In genomic region chr1:15719721-15720120, GRCh38 we compare ENCODE assay signal across 28 cellular contexts. TPM values are rescaled to one million over a fixed set of nuclear protein-coding genes. Genes with fewer than 3 reads are reported as not detected.
A peak's percentile ranks its signal among the peaks of the same experiment; 100 is the strongest.
DNase-seq lines count a peak whose midpoint lies in the region; ATAC-seq and TF ChIP-seq lines count a peak whose summit lies in the region.
"Had no signal": no experiment of that assay in that cellular context is flagged by ENCODE, and none has a peak within 500 bp of the region (broad histone marks: within the 10 kb centered on the region; RNA-seq: fewer than 3 reads in every experiment).

No MANE protein-coding gene starts in this region.

- H3K4me3 ChIP-seq in Caco-2 (ENCODE audit: low read depth, low read length) = no peak overlapping the region
- no peak overlapping the region for H3K4me3 ChIP-seq in NB4 (ENCODE audit: low read depth, low read length)
- H3K4me3 ChIP-seq: body of pancreas, GM23338 had no signal

- TF ChIP-seq CTCF in Caco-2 (IDR thresholded peaks at IDR 0.05; ENCODE audit: insufficient read depth in 1 of 2, low read depth in 1 of 2, low read length in 1 of 2, severe bottlenecking in 1 of 2, unreplicated experiment in 1 of 2) (peak in 1 of 2 experiments; percentile 17), NB4 (IDR thresholded peaks at IDR 0.05; ENCODE audit: low read depth, low read length) (no peak), GM10266 (IDR thresholded peaks at IDR 0.05; ENCODE audit: control insufficient read depth, insufficient read depth, low read depth, missing control alignments) (no peak), omental fat pad (IDR thresholded peaks at IDR 0.05) (no peak)

- H3K9me3 ChIP-seq in Caco-2 = no peaks in the 10 kb centered on the region
- H3K9me3 ChIP-seq: body of pancreas, SK-N-SH had no signal

- peaks cover 30% of the 10 kb centered on the region for H3K36me3 Mint-ChIP-seq in Caco-2 (ENCODE audit: insufficient read depth, unreplicated experiment)

- no peaks in the 10 kb centered on the region for H3K9me3 Mint-ChIP-seq in Caco-2 (ENCODE audit: unreplicated experiment)
- H3K9me3 Mint-ChIP-seq: CD14-positive monocyte; GM23338; T-helper 1 cell treated with Interleukin-12 subunit alpha and Interleukin-12 subunit beta and Interleukin-4 antibody, amounts not matched to agents 30 μg/mL and 1 μg/mL, for 36 hours had no signal

- TF ChIP-seq POLR2A in NB4 (IDR thresholded peaks at IDR 0.05; ENCODE audit: extremely low read depth, insufficient read length) = no peak

- H3K4me1 ChIP-seq in Caco-2 = no peaks in the 10 kb centered on the region
- H3K4me1 ChIP-seq: body of pancreas had no signal

- ATAC-seq in GM18867 (IDR thresholded peaks at IDR 0.05; ENCODE audit: unreplicated experiment) (no peak), omental fat pad (ENCODE audit: low FRiP score) (no peak)
- ATAC-seq: activated CD4-positive, alpha-beta T cell treated with anti-CD3 and anti-CD28 coated beads for 36 hours; body of pancreas; GM23338 had no signal

- no peaks in the 10 kb centered on the region for H3K27me3 Mint-ChIP-seq in Caco-2 (ENCODE audit: insufficient read depth, unreplicated experiment)
- H3K27me3 Mint-ChIP-seq: activated CD4-positive, alpha-beta T cell treated with anti-CD3 and anti-CD28 coated beads for 36 hours; progenitor cell of endocrine pancreas had no signal

- no peaks in the 10 kb centered on the region for H3K27me3 ChIP-seq in Caco-2 (replicated peaks; ENCODE audit: control insufficient read depth, insufficient read depth, low read length)
- H3K27me3 ChIP-seq: body of pancreas had no signal

- H3K36me3 ChIP-seq in Caco-2 (ENCODE audit: control insufficient read depth, insufficient read depth, low read length) = no peaks in the 10 kb centered on the region; the same call in 1 of the 2 replicates

- intact Hi-C loops in Caco-2 (cut with micrococcal nuclease; ENCODE audit: unreplicated experiment) = no loop called here

- no peak overlapping the region for H3K4me3 Mint-ChIP-seq in Caco-2 (ENCODE audit: unreplicated experiment)
- H3K4me3 Mint-ChIP-seq: activated CD4-positive, alpha-beta T cell treated with anti-CD3 and anti-CD28 coated beads for 36 hours; CD14-positive monocyte; GM23338; T-helper 1 cell treated with Interleukin-12 subunit alpha and Interleukin-12 subunit beta and Interleukin-4 antibody, amounts not matched to agents 30 μg/mL and 1 μg/mL, for 36 hours had no signal

- H3K4me1 Mint-ChIP-seq in Caco-2 (ENCODE audit: low read depth, unreplicated experiment) = no peaks in the 10 kb centered on the region
- H3K4me1 Mint-ChIP-seq: activated CD4-positive, alpha-beta T cell treated with anti-CD3 and anti-CD28 coated beads for 36 hours; CD14-positive monocyte; GM23338 had no signal

- peak; percentile 17 to 26 for DNase-seq in AML-193 (lab: John Stamatoyannopoulos, UW)
- DNase-seq in Caco-2 = peak in 1 of 2 experiments; percentile 59
- DNase-seq in NB4 (ENCODE audit: low read depth) = peak; percentile 42
- DNase-seq in islet precursor cell = peak; percentile 69
- DNase-seq in GM10266 (ENCODE audit: extremely low spot score) = no peak
- DNase-seq in D341Med (ENCODE audit: low spot score) = no peak
- no peak for DNase-seq in omental fat pad (ENCODE audit: low spot score)
- DNase-seq: activated CD4-positive, alpha-beta T cell treated with anti-CD3 and anti-CD28 coated beads for 36 hours; activated CD8-positive, alpha-beta memory T cell treated with anti-CD3 and anti-CD28 coated beads for 24 hours; activated effector memory CD4-positive, alpha-beta T cell treated with Interleukin-2 at 50 U/mL for 16 hours; body of pancreas; Calu3; effector CD4-positive, alpha-beta T cell; glutamatergic neuron; mammary epithelial cell; NCI-H1436; NCI-H345; NCI-H774; SK-N-SH; stimulated activated CD4-positive, alpha-beta T cell treated with anti-CD3 and anti-CD28 coated beads, Interleukin-15, amount 100 ng/mL, for 24 hours; stimulated activated naive CD4-positive, alpha-beta T cell had no signal

- CTCF ChIA-PET in Caco-2 (lab: Charles Lee) = no interaction called here

- H3K27ac Mint-ChIP-seq in Caco-2 (ENCODE audit: unreplicated experiment) = peak overlapping the region; percentile 63
- H3K27ac Mint-ChIP-seq: activated CD4-positive, alpha-beta T cell treated with anti-CD3 and anti-CD28 coated beads for 36 hours; GM23338; progenitor cell of endocrine pancreas; T-helper 1 cell treated with Interleukin-12 subunit alpha and Interleukin-12 subunit beta and Interleukin-4 antibody, amounts not matched to agents 30 μg/mL and 1 μg/mL, for 36 hours had no signal

- POLR2A ChIA-PET in Caco-2 (lab: Charles Lee) = no interaction called here

- no TSS peak for BruUV-seq in Caco-2 (replicated peaks; lab: Mats Ljungman, UMichigan)

RNA-seq across cellular contexts. Expression of gene SLC25A34, which starts 16.3 kb away (rescaled TPM):
- total RNA-seq in Caco-2 (2022) (0.49 and 1.1 TPM in 2 replicates), omental fat pad (10 to 100 TPM in 1 of 4 donors, 1 to 10 TPM in 2, under 1 TPM in 1; 0.82 to 13.1 (median 2.0) TPM)

RNA-seq across cellular contexts. Expression of gene TMEM82, which starts 22.6 kb away (rescaled TPM):
- total RNA-seq in Caco-2 (2022) (2.7 and 3.5 TPM in 2 replicates), omental fat pad (not detected)
- total RNA-seq: activated CD4-positive, alpha-beta T cell treated with anti-CD3 and anti-CD28 coated beads for 36 hours; body of pancreas; Calu3; Daoy; GM23338; M059J; mammary epithelial cell had no signal

RNA-seq across cellular contexts. Expression of gene PLEKHM2, which starts 35.6 kb away (rescaled TPM):
- 33.3 and 38.6 TPM in 2 replicates for total RNA-seq in Caco-2 (2022)
- total RNA-seq in omental fat pad = 10 to 100 TPM; 34.4 to 81.1 (median 50.0) TPM

RNA-seq across cellular contexts. Expression of gene FBLIM1, which starts 38.9 kb away (rescaled TPM):
- total RNA-seq in Caco-2 (2022) (3.6 and 5.5 TPM in 2 replicates), omental fat pad (10 to 100 TPM; 10.4 to 34.0 (median 17.4) TPM)

Comparison
In these comparisons a context has a peak if more than half of its experiments do, and no peak if none do; other contexts are left out.
1. DNase-seq: peak in AML-193 (2 of 2), NB4 (single experiment) and islet precursor cell (single experiment); none in GM10266 (single experiment), D341Med (single experiment) and omental fat pad (single experiment).